Comparison of ENCODE assay signal across 8 cellular contexts in the genomic region with DNA sequence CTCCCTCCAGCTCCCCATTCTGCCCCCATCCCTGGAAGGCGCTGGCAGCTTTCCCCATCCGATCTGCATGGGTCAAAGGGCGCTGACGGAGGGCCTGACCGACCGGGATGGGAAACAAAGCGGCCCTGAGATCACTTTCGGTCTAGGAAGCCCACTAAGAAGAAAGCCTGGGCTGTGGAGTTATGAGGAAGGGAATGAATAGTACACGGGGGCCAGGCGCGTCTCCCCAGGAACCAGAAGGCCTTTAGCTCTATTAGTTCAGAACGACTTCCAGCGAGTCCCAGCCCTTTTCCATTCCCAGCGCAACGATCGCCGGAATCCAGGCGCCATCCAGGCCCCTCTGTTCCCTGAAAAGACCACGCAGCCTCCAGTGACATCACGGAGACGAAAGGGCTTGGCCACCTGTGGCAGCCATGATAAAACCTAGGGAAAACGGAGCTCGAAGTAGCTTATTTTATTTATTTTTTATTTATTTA.
DNase-seq lines count a peak whose midpoint lies in the region; ATAC-seq and TF ChIP-seq lines count a peak whose summit lies in the region.

No MANE protein-coding gene starts in this region.

- intact Hi-C loops in sigmoid colon (cut with DNase I), result loop anchor here (5.0 kb wide), 1 partner anchor 175 kb away; a partner anchor contains a TSS

- H3K27ac ChIP-seq in sigmoid colon, result peak overlapping the region; percentile 79 to 86 (median 80)

- peaks cover 13% of the 10 kb centered on the region for H3K36me3 Mint-ChIP-seq in T-cell

- H3K36me3 ChIP-seq in sigmoid colon, result no peaks in the 10 kb centered on the region

- peaks cover 0 to 4% (median 0%) of the 10 kb centered on the region in 3 donors for H3K9me3 Mint-ChIP-seq in T-cell

- H3K27me3 Mint-ChIP-seq in T-cell, result peaks cover 0 to 6% of the 10 kb centered on the region in 2 donors

- WGBS in sigmoid colon, 2 donors, result 76 to 93% methylated on average over 23 of the region's 23 CpGs

- CTCF ChIA-PET in HEK293T (lab: Yijun Ruan, JAX), result interaction anchor here (0.6 kb wide), 1 partner anchor 150 kb away, joined by 3 read pairs; no protein-coding TSS in a partner anchor
- CTCF ChIA-PET in T-cell (lab: Charles Lee), result interaction anchor here in 1 of 2 donors (1.5 to 1.7 kb wide), 2 partner anchors 16 to 380 kb away, joined by 6 read pairs; no protein-coding TSS in a partner anchor

- H3K4me1 ChIP-seq in sigmoid colon, result peaks cover 0 to 13% (median 9%) of the 10 kb centered on the region in 4 donors

- H3K4me3 ChIP-seq in fibroblast of pulmonary artery (replicated peaks; ENCODE audit: low read depth, low read length) (peak overlapping the region; percentile 63), sigmoid colon (peak overlapping the region; percentile 48 to 76 (median 60))

- H3K27me3 ChIP-seq in sigmoid colon, result no peaks in the 10 kb centered on the region

- H3K27ac Mint-ChIP-seq in T-cell, result peak overlapping the region; percentile 52 to 96

- no peak for TF ChIP-seq POLR2A in sigmoid colon (IDR thresholded peaks at IDR 0.05)

- peak overlapping the region; percentile 85 to 95 (median 91) for H3K4me3 Mint-ChIP-seq in T-cell

- TF ChIP-seq EP300 in sigmoid colon (IDR thresholded peaks at IDR 0.05), result no peak

- no peak for ATAC-seq in T-cell (replicated peaks in 1 of 4)
- ATAC-seq in GM19328 (IDR thresholded peaks at IDR 0.05; ENCODE audit: unreplicated experiment), result no peak

- DNase-seq in HEK293T (ENCODE audit: extremely low spot score), result no peak
- no peak for DNase-seq in T-cell
- no peak for DNase-seq in fibroblast of pulmonary artery (ENCODE audit: low read depth)
- DNase-seq in sigmoid colon, result no peak
- DNase-seq in EL, result no peak
- DNase-seq in NCI-H1436 treated with DMSO at 0.1 percent for 48 hours (lab: John Stamatoyannopoulos, UW), result no peak
- DNase-seq in OCI-M2 (lab: John Stamatoyannopoulos, UW; ENCODE audit: unreplicated experiment), result no peak

- no peak for TF ChIP-seq CTCF in fibroblast of pulmonary artery (IDR thresholded peaks at IDR 0.05; ENCODE audit: low read length, missing control alignments)
- no peak for TF ChIP-seq CTCF in sigmoid colon (IDR thresholded peaks at IDR 0.05)

- peaks cover 21 to 27% (median 27%) of the 10 kb centered on the region in 3 donors for H3K4me1 Mint-ChIP-seq in T-cell

- POLR2A ChIA-PET in HEK293T (lab: Yijun Ruan, JAX), result interaction anchor here (0.6 to 2.3 kb wide), 12 partner anchors 8 to 397 kb away, joined by 3 to 21 read pairs (median 6); a partner anchor contains a TSS
- POLR2A ChIA-PET in T-cell (lab: Charles Lee), result interaction anchor here in 1 of 2 donors (0.5 kb wide), 2 partner anchors 460 to 1986 kb away, joined by 3 read pairs; a partner anchor contains a TSS

- no peaks in the 10 kb centered on the region for H3K9me3 ChIP-seq in sigmoid colon

TF ChIP-seq in HEK293T, 16 proteins besides CTCF, POLR2A, EP300 and RAD21:
- TF ChIP-seq NFRKB (IDR thresholded peaks at IDR 0.05) (0 out of 2 replicates have a peak, but pooled peaks have one; percentile 12), FOXA1 (IDR thresholded peaks at IDR 0.05) (no peak)
